15 cellular contexts compared by ENCODE assay signal in genomic region chr17:75637143-75637538, GRCh38. TPM values are rescaled to one million over a fixed set of nuclear protein-coding genes. Genes with fewer than 3 reads are reported as not detected.
DNase-seq lines count a peak whose midpoint lies in the region; ATAC-seq and TF ChIP-seq lines count a peak whose summit lies in the region.
"Had no signal": no experiment of that assay in that cellular context is flagged by ENCODE, and none has a peak within 500 bp of the region (broad histone marks: within the 10 kb centered on the region; RNA-seq: fewer than 3 reads in every experiment).

No MANE protein-coding gene starts in this region.

- H3K4me3 ChIP-seq in right atrium auricular region (no peak overlapping the region), osteoblast (ENCODE audit: insufficient read depth, low read length) (no peak overlapping the region), coronary artery (no peak overlapping the region)
- H3K4me3 ChIP-seq: adrenal gland, tibial artery had no signal

- no peak for ATAC-seq in activated T-cell treated with anti-CD3 and anti-CD28 coated beads, Interleukin-2, amount 50 U/mL, for 72 hours (replicated peaks in 1 of 2)
- ATAC-seq: sciatic nerve had no signal

- no peaks in the 10 kb centered on the region for H3K9me3 ChIP-seq in right atrium auricular region
- no peaks in the 10 kb centered on the region for H3K9me3 ChIP-seq in osteoblast (ENCODE audit: low read depth, low read length)
- H3K9me3 ChIP-seq: adrenal gland, tibial artery had no signal

- H4K20me1 ChIP-seq in osteoblast (ENCODE audit: insufficient read depth, low read length), result peaks cover 8% of the 10 kb centered on the region

- H3K27me3 Mint-ChIP-seq in activated T-cell treated with anti-CD3 and anti-CD28 coated beads, Interleukin-2, amount 50 U/mL, for 72 hours (ENCODE audit: low read depth), result no peaks in the 10 kb centered on the region
- H3K27me3 Mint-ChIP-seq: activated CD4-positive, alpha-beta memory T cell treated with anti-CD3 and anti-CD28 coated beads, Interleukin-2, amount 10 ng/mL, durations not matched to agents 7 days and 5 days; CD8-positive, alpha-beta memory T cell had no signal

- no peaks in the 10 kb centered on the region for H3K36me3 ChIP-seq in right atrium auricular region
- no peaks in the 10 kb centered on the region for H3K36me3 ChIP-seq in osteoblast (ENCODE audit: insufficient read depth, low read length)
- H3K36me3 ChIP-seq: adrenal gland had no signal

- H3K27me3 ChIP-seq in right atrium auricular region (no peaks in the 10 kb centered on the region), osteoblast (ENCODE audit: insufficient read depth, low read length) (no peaks in the 10 kb centered on the region)
- H3K27me3 ChIP-seq: adrenal gland, tibial artery had no signal

- H3K27ac Mint-ChIP-seq in activated T-cell treated with anti-CD3 and anti-CD28 coated beads, Interleukin-2, amount 50 U/mL, for 72 hours, result no peak overlapping the region
- H3K27ac Mint-ChIP-seq: activated CD4-positive, alpha-beta memory T cell treated with anti-CD3 and anti-CD28 coated beads, Interleukin-2, amount 10 ng/mL, durations not matched to agents 7 days and 5 days; CD8-positive, alpha-beta memory T cell had no signal

- peaks cover 0 to 81% of the 10 kb centered on the region in 2 donors for H3K4me1 ChIP-seq in right atrium auricular region
- peaks cover 14% of the 10 kb centered on the region for H3K4me1 ChIP-seq in osteoblast (ENCODE audit: insufficient read depth, low read length)

- peak overlapping the region; percentile 88 to 94 for H3K27ac ChIP-seq in right atrium auricular region
- H3K27ac ChIP-seq in osteoblast (ENCODE audit: low read depth, low read length), result no peak overlapping the region
- H3K27ac ChIP-seq in coronary artery, result no peak overlapping the region
- H3K27ac ChIP-seq: adrenal gland, tibial artery had no signal

- TF ChIP-seq CTCF in right atrium auricular region (IDR thresholded peaks at IDR 0.05) (no peak), osteoblast (IDR thresholded peaks at IDR 0.05; ENCODE audit: extremely low read depth, low read depth, low read length) (no peak), coronary artery (IDR thresholded peaks at IDR 0.05) (no peak)

- H3K36me3 Mint-ChIP-seq in activated T-cell treated with anti-CD3 and anti-CD28 coated beads, Interleukin-2, amount 50 U/mL, for 72 hours (ENCODE audit: insufficient read depth in 2 of 2), result no peaks in the 10 kb centered on the region

- H2AFZ ChIP-seq in osteoblast (ENCODE audit: low read length), result no peak overlapping the region

- peak; percentile 73 for DNase-seq in Ammon's horn (ENCODE audit: low spot score)
- DNase-seq in astrocyte of the hippocampus (ENCODE audit: low read depth, low spot score), result peak; percentile 32
- DNase-seq in right atrium auricular region (ENCODE audit: low spot score), result no peak
- peak; percentile 62 for DNase-seq in osteoblast (ENCODE audit: insufficient read length, low spot score, missing footprints)
- DNase-seq in coronary artery (ENCODE audit: low spot score), result no peak
- DNase-seq in AG20443 (ENCODE audit: low spot score), result no peak
- DNase-seq in ureter (ENCODE audit: low spot score), result no peak
- no peak for DNase-seq in activated T-cell treated with anti-CD3 and anti-CD28 coated beads, Interleukin-2, amount 50 U/mL, for 72 hours
- DNase-seq: activated CD4-positive, alpha-beta memory T cell treated with anti-CD3 and anti-CD28 coated beads, Interleukin-2, amount 10 ng/mL, durations not matched to agents 7 days and 5 days; adrenal gland; CD8-positive, alpha-beta memory T cell; NCI-H1694; NCI-H510A treated with DMSO at 0.1 percent for 48 hours had no signal

- H3K4me1 Mint-ChIP-seq in activated T-cell treated with anti-CD3 and anti-CD28 coated beads, Interleukin-2, amount 50 U/mL, for 72 hours (ENCODE audit: low read depth), result peaks cover 6% of the 10 kb centered on the region

- H3K4me2 ChIP-seq in osteoblast (ENCODE audit: insufficient read depth, low read length), result no peak overlapping the region

- H3K4me3 Mint-ChIP-seq in activated T-cell treated with anti-CD3 and anti-CD28 coated beads, Interleukin-2, amount 50 U/mL, for 72 hours, result no peak overlapping the region
- H3K4me3 Mint-ChIP-seq: activated CD4-positive, alpha-beta memory T cell treated with anti-CD3 and anti-CD28 coated beads, Interleukin-2, amount 10 ng/mL, durations not matched to agents 7 days and 5 days; CD8-positive, alpha-beta memory T cell had no signal

- H3K79me2 ChIP-seq in osteoblast (ENCODE audit: insufficient read depth, low read length), result no peaks in the 10 kb centered on the region

- no peaks in the 10 kb centered on the region for H3K9me3 Mint-ChIP-seq in activated T-cell treated with anti-CD3 and anti-CD28 coated beads, Interleukin-2, amount 50 U/mL, for 72 hours
- H3K9me3 Mint-ChIP-seq: activated CD4-positive, alpha-beta memory T cell treated with anti-CD3 and anti-CD28 coated beads, Interleukin-2, amount 10 ng/mL, durations not matched to agents 7 days and 5 days; CD8-positive, alpha-beta memory T cell had no signal

RNA-seq across cellular contexts. Expression of gene SMIM5, which starts 3.9 kb away (rescaled TPM):
- 10 to 100 TPM in 1 of 2 donors, 1 to 10 TPM in 1; 6.4 to 12.0 TPM for total RNA-seq in right atrium auricular region
- total RNA-seq in osteoblast, result under 0.01 TPM in 1 of 2 replicates, not detected in the other
- total RNA-seq in ureter, result 9.5 TPM
- total RNA-seq in activated T-cell treated with anti-CD3 and anti-CD28 coated beads, Interleukin-2, amount 50 U/mL, for 72 hours, result 1 to 10 TPM; 1.4 to 2.4 TPM
- total RNA-seq: activated CD4-positive, alpha-beta memory T cell treated with anti-CD3 and anti-CD28 coated beads, Interleukin-2, amount 10 ng/mL, durations not matched to agents 7 days and 5 days had no signal

RNA-seq across cellular contexts. Expression of gene RECQL5, which starts 29.8 kb away (rescaled TPM):
- total RNA-seq in right atrium auricular region (1 to 10 TPM; 6.2 to 7.1 TPM), osteoblast (17.7 and 24.5 TPM in 2 replicates), ureter (91.1 TPM)
- total RNA-seq in activated T-cell treated with anti-CD3 and anti-CD28 coated beads, Interleukin-2, amount 50 U/mL, for 72 hours, result 10 to 100 TPM; 50.7 to 58.5 TPM

RNA-seq across cellular contexts. Expression of gene SAP30BP, which starts 30.0 kb away (rescaled TPM):
- total RNA-seq in right atrium auricular region (10 to 100 TPM; 28.5 to 44.6 TPM), osteoblast (48.1 and 60.7 TPM in 2 replicates), ureter (106 TPM)
- total RNA-seq in activated T-cell treated with anti-CD3 and anti-CD28 coated beads, Interleukin-2, amount 50 U/mL, for 72 hours, result 100 to 1,000 TPM in 1 of 2 donors, 10 to 100 TPM in 1; 97.0 to 112 TPM

RNA-seq across cellular contexts. Expression of gene MYO15B, which starts 49.5 kb away (rescaled TPM):
- 10 to 100 TPM; 29.3 to 34.3 TPM for total RNA-seq in right atrium auricular region
- total RNA-seq in osteoblast, result 0.88 and 1.4 TPM in 2 replicates
- 267 TPM for total RNA-seq in ureter
- total RNA-seq in activated T-cell treated with anti-CD3 and anti-CD28 coated beads, Interleukin-2, amount 50 U/mL, for 72 hours, result 100 to 1,000 TPM; 102 to 121 TPM

Comparison
In these comparisons a context has a peak if more than half of its experiments do, and no peak if none do; other contexts are left out.
1. DNase-seq: peak in Ammon's horn (single experiment), astrocyte of the hippocampus (single experiment) and osteoblast (single experiment); none in right atrium auricular region (single experiment), coronary artery (single experiment), AG20443 (single experiment), ureter (single experiment) and activated T-cell treated with anti-CD3 and anti-CD28 coated beads, Interleukin-2, amount 50 U/mL, for 72 hours (0 of 2).
2. H3K27ac ChIP-seq: peak in right atrium auricular region (2 of 2); none in osteoblast (single experiment) and coronary artery (0 of 2).